ENCODE assay signal across 8 cellular contexts in the genomic region with DNA sequence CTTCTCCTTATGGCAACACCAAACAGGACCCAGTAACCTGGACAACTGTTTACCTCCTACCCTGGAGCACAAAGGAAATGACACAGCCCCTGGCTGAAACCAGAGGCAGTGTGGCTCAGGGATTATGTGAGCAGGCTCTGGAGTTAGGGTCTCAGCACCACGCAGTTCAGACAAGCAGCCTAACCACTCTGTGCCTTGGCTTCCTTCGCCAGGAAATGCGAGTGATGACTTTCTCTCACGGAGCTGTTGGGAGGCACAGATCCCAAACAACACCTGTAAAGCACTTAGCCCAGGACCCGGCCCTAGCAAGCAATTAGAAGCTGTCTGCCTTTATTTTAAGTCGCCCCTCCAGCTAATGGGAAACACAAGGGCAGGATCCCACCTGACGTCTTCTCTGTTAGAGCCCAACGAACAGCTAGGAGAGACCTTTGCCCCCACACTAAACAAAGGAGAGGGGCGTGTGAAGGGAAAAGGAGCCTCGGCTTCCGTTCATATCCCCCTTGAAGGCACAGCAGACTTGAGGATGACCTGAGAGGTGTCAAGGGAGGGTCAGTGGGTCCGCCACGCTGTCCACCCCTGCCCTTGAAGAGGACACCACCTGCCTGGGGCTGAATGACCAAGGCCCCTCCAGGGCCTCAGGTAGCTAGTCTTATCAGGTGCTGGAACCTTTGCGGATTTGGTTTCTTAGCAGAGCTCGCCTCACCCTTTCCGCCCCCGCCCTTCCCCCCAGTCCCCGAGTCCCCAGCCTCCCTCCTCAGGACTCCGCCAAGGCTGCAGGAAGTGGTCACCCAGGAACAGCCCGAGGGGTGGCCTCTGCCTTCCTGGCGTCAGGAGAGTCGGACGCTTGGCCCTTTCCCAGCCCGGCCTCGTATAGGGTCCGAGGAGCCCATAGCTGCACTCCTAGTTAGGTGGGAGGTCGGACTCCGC. TPM values are rescaled to one million over a fixed set of nuclear protein-coding genes. Genes with fewer than 3 reads are reported as not detected.
DNase-seq lines count a peak whose midpoint lies in the region; ATAC-seq and TF ChIP-seq lines count a peak whose summit lies in the region.

No MANE protein-coding gene starts in this region.

- peaks cover 39 to 70% (median 45%) of the 10 kb centered on the region in 3 donors for H3K4me1 ChIP-seq in esophagus squamous epithelium
- peaks cover 45% of the 10 kb centered on the region for H3K4me1 ChIP-seq in upper lobe of right lung

- TF ChIP-seq CTCF in esophagus squamous epithelium (IDR thresholded peaks at IDR 0.05), result no peak
- no peak for TF ChIP-seq CTCF in upper lobe of right lung (IDR thresholded peaks at IDR 0.05)

- H3K27me3 Mint-ChIP-seq in naive B cell, result no peaks in the 10 kb centered on the region

- DNase-seq in Jurkat, Clone E6-1 (ENCODE audit: low read depth, low spot score), result no peak
- peak; percentile 74 for DNase-seq in activated CD8-positive, alpha-beta memory T cell treated with anti-CD3 and anti-CD28 coated beads, Interleukin-2, amount 50 U/mL, for 48 hours
- DNase-seq in esophagus squamous epithelium (lab: John Stamatoyannopoulos, UW) (no peak), naive B cell (no peak), upper lobe of right lung (peak; percentile 85), NCI-H1092 (lab: John Stamatoyannopoulos, UW) (no peak), SW480 (ENCODE audit: low spot score) (no peak)

- peaks cover 45 to 56% (median 55%) of the 10 kb centered on the region in 3 donors for H3K4me1 Mint-ChIP-seq in naive B cell

- H3K36me3 ChIP-seq in esophagus squamous epithelium, result peaks cover 0 to 23% (median 0%) of the 10 kb centered on the region in 3 donors
- H3K36me3 ChIP-seq in upper lobe of right lung, result peaks cover 8% of the 10 kb centered on the region

- WGBS in esophagus squamous epithelium, 2 donors, result 8 to 17% methylated on average over 5 to 6 of the region's 28 CpGs

- H3K4me3 Mint-ChIP-seq in naive B cell, result peak overlapping the region; percentile 90 to 97 (median 95)

- H3K9me3 ChIP-seq in esophagus squamous epithelium (no peaks in the 10 kb centered on the region), upper lobe of right lung (no peaks in the 10 kb centered on the region)

- H3K9me3 Mint-ChIP-seq in naive B cell, result no peaks in the 10 kb centered on the region

- intact Hi-C loops in esophagus squamous epithelium (cut with DNase I), result no loop called here
- intact Hi-C loops in upper lobe of right lung (cut with DNase I), result no loop called here

- no peaks in the 10 kb centered on the region for H3K27me3 ChIP-seq in esophagus squamous epithelium
- no peaks in the 10 kb centered on the region for H3K27me3 ChIP-seq in upper lobe of right lung

- ATAC-seq in GM18907 (IDR thresholded peaks at IDR 0.05; ENCODE audit: unreplicated experiment) (peak; percentile 29), naive B cell (ENCODE audit: low read depth in 2 of 2) (peak; percentile 11 to 16), upper lobe of right lung (peak; percentile 60)

- TF ChIP-seq POLR2A in esophagus squamous epithelium (IDR thresholded peaks at IDR 0.05), result no peak

- H3K4me3 ChIP-seq in Jurkat, Clone E6-1 (ENCODE audit: low read length), result peak overlapping the region; percentile 88
- H3K4me3 ChIP-seq in esophagus squamous epithelium (peak overlapping the region; percentile 61 to 99 (median 85)), upper lobe of right lung (peak overlapping the region; percentile 99)

- no peaks in the 10 kb centered on the region for H3K36me3 Mint-ChIP-seq in naive B cell

- peak overlapping the region; percentile 82 to 93 (median 91) for H3K27ac ChIP-seq in esophagus squamous epithelium
- H3K27ac ChIP-seq in upper lobe of right lung, result peak overlapping the region; percentile 95

- peak overlapping the region; percentile 40 to 93 (median 82) for H3K27ac Mint-ChIP-seq in naive B cell

RNA-seq across cellular contexts. Expression of a gene that starts 0.8 kb away (rescaled TPM):
- polyA plus RNA-seq in Jurkat, Clone E6-1 (2012; ENCODE audit: insufficient read depth, insufficient read length), result 27.9 TPM
- total RNA-seq in esophagus squamous epithelium (10 to 100 TPM in 3 of 4 donors, 1 to 10 TPM in 1; 9.8 to 27.1 (median 18.3) TPM), upper lobe of right lung (119 TPM)
- polyA plus RNA-seq in naive B cell (ENCODE audit: low read depth in 6 of 6), result 10 to 100 TPM; 10.6 to 38.5 (median 20.0) TPM

RNA-seq across cellular contexts. Expression of a gene that starts 7.6 kb away (rescaled TPM):
- polyA plus RNA-seq in Jurkat, Clone E6-1 (2012; ENCODE audit: insufficient read depth, insufficient read length), result not detected
- total RNA-seq in esophagus squamous epithelium (not detected), upper lobe of right lung (0.35 TPM)
- polyA plus RNA-seq in naive B cell (ENCODE audit: low read depth in 6 of 6), result not detected

RNA-seq across cellular contexts. Expression of a gene that starts 42.7 kb away (rescaled TPM):
- 170 TPM for polyA plus RNA-seq in Jurkat, Clone E6-1 (2012; ENCODE audit: insufficient read depth, insufficient read length)
- 10 to 100 TPM; 23.0 to 35.1 (median 28.0) TPM for total RNA-seq in esophagus squamous epithelium
- 10 to 100 TPM; 57.5 to 96.5 (median 68.7) TPM for polyA plus RNA-seq in naive B cell (ENCODE audit: low read depth in 6 of 6)
- 61.6 TPM for total RNA-seq in upper lobe of right lung

RNA-seq across cellular contexts. Expression of a gene that starts 59.7 kb away (rescaled TPM):
- polyA plus RNA-seq in Jurkat, Clone E6-1 (2012; ENCODE audit: insufficient read depth, insufficient read length), result not detected
- not detected for total RNA-seq in esophagus squamous epithelium
- not detected for polyA plus RNA-seq in naive B cell (ENCODE audit: low read depth in 6 of 6)
- 2.2 TPM for total RNA-seq in upper lobe of right lung

Comparison
In these comparisons a context has a peak if more than half of its experiments do, and no peak if none do; other contexts are left out.
1. DNase-seq: peak in activated CD8-positive, alpha-beta memory T cell treated with anti-CD3 and anti-CD28 coated beads, Interleukin-2, amount 50 U/mL, for 48 hours (single experiment) and upper lobe of right lung (single experiment); none in Jurkat, Clone E6-1 (single experiment), esophagus squamous epithelium (single experiment), naive B cell (single experiment), NCI-H1092 (single experiment) and SW480 (single experiment).
2. Peak in every context shown above with its lines, with median percentiles within 50 percentile points of each other: ATAC-seq and H3K4me3 ChIP-seq.